27 cellular contexts compared by ENCODE assay signal in genomic region chrX:136189222-136189621, GRCh38. TPM values are rescaled to one million over a fixed set of nuclear protein-coding genes. Genes with fewer than 3 reads are reported as not detected.
DNase-seq lines count a peak whose midpoint lies in the region; ATAC-seq and TF ChIP-seq lines count a peak whose summit lies in the region.
"Had no signal": no experiment of that assay in that cellular context is flagged by ENCODE, and none has a peak within 500 bp of the region (broad histone marks: within the 10 kb centered on the region; RNA-seq: fewer than 3 reads in every experiment).

No MANE protein-coding gene starts in this region.

- TF ChIP-seq CTCF in coronary artery (IDR thresholded peaks at IDR 0.05): no peak
- peak in 1 of 5 experiments; percentile 27 for TF ChIP-seq CTCF in gastrocnemius medialis (IDR thresholded peaks at IDR 0.05 in 4 of 5, conservative IDR thresholded peaks at IDR 0.05 in 1 of 5)

- no peaks in the 10 kb centered on the region for H3K27me3 ChIP-seq in gastrocnemius medialis
- H3K27me3 ChIP-seq in effector memory CD4-positive, alpha-beta T cell (replicated peaks; ENCODE audit: control insufficient read depth, insufficient read depth, low read length, poor library complexity, severe bottlenecking): no peaks in the 10 kb centered on the region
- H3K27me3 ChIP-seq: neutrophil, upper lobe of right lung had no signal

- H3K36me3 ChIP-seq in gastrocnemius medialis: no peaks in the 10 kb centered on the region
- no peaks in the 10 kb centered on the region for H3K36me3 ChIP-seq in effector memory CD4-positive, alpha-beta T cell (ENCODE audit: control insufficient read depth, insufficient read depth, low read length)
- H3K36me3 ChIP-seq: neutrophil, upper lobe of right lung had no signal

- ATAC-seq in left ventricle myocardium superior (peak; percentile 49), gastrocnemius medialis (no peak)
- ATAC-seq: upper lobe of right lung had no signal

- intact Hi-C loops in left ventricle myocardium superior (cut with micrococcal nuclease) (no loop called here), gastrocnemius medialis (cut with DNase I; ENCODE audit: low total_unique reads) (loop anchor here (5.0 kb wide), 1 partner anchor 578 kb away; no protein-coding TSS in a partner anchor)

- in situ Hi-C loops in gastrocnemius medialis (cut with MboI; ENCODE audit: low sequenced_read_pairs in 4 of 4): no loop called here

- no peaks in the 10 kb centered on the region for H3K9me3 ChIP-seq in gastrocnemius medialis
- H3K9me3 ChIP-seq in effector memory CD4-positive, alpha-beta T cell (ENCODE audit: control insufficient read depth, low read length): no peaks in the 10 kb centered on the region
- H3K9me3 ChIP-seq: neutrophil, upper lobe of right lung had no signal

- H3K4me1 ChIP-seq in gastrocnemius medialis: peaks cover 60 to 69% of the 10 kb centered on the region in 2 donors
- H3K4me1 ChIP-seq in effector memory CD4-positive, alpha-beta T cell (ENCODE audit: control insufficient read depth, insufficient read depth, low read length, poor library complexity, severe bottlenecking): peaks cover 8% of the 10 kb centered on the region

- H3K4me3 ChIP-seq in coronary artery (no peak overlapping the region), gastrocnemius medialis (no peak overlapping the region)
- H3K4me3 ChIP-seq in effector memory CD4-positive, alpha-beta T cell (ENCODE audit: insufficient read depth, low read depth, low read length, poor library complexity, severe bottlenecking): no peak overlapping the region
- H3K4me3 ChIP-seq: SK-N-MC, upper lobe of right lung had no signal

- no peak for TF ChIP-seq POLR2A in gastrocnemius medialis (IDR thresholded peaks at IDR 0.05)

- peak overlapping the region; percentile 18 to 75 for H3K27ac ChIP-seq in coronary artery
- H3K27ac ChIP-seq in gastrocnemius medialis: peak overlapping the region; percentile 84 to 92 (median 84)
- no peak overlapping the region for H3K27ac ChIP-seq in effector memory CD4-positive, alpha-beta T cell (ENCODE audit: insufficient read depth, low read length, poor library complexity, severe bottlenecking)
- H3K27ac ChIP-seq: neutrophil, SK-N-MC, upper lobe of right lung, VCaP had no signal

- DNase-seq in M059J (ENCODE audit: low read depth) (peak; percentile 26), coronary artery (ENCODE audit: low spot score) (no peak), left ventricle myocardium superior (peak; percentile 58), gastrocnemius medialis (no peak), GDM1 (lab: John Stamatoyannopoulos, UW) (no peak), NCI-H2227 treated with DMSO at 0.1 percent for 48 hours (lab: John Stamatoyannopoulos, UW) (no peak), NCI-H1092 (lab: John Stamatoyannopoulos, UW) (no peak)
- no peak for DNase-seq in effector memory CD4-positive, alpha-beta T cell
- DNase-seq: activated CD4-positive, alpha-beta T cell treated with anti-CD3 and anti-CD28 coated beads, Interleukin-2, amount 10 ng/mL, durations not matched to agents 24 days and 14 days; activated naive CD4-positive, alpha-beta T cell treated with anti-CD3 and anti-CD28 coated beads, Interleukin-2, amount 50 U/mL, for 16 hours; AML-193; anterior cingulate cortex; CD4-positive, alpha-beta memory T cell; central memory CD4-positive, alpha-beta T cell; DMS 273 treated with DMSO at 0.1 percent for 48 hours; erythroblast; H7; mesenchymal stem cell; NCI-H1048; NCI-H187 treated with DMSO at 0.1 percent for 48 hours; NCI-H774; RPMI8226; stimulated activated naive CD4-positive, alpha-beta T cell treated with Interleukin-2 at 50 U/mL for 16 hours; upper lobe of right lung had no signal

RNA-seq across cellular contexts. Expression of gene FHL1, which starts 41.9 kb away (rescaled TPM):
- total RNA-seq in M059J (2014; rRNA removed; shearing (Covaris generic)): 828 and 1,058 TPM in 2 replicates
- total RNA-seq in left ventricle myocardium superior (772 TPM), gastrocnemius medialis (1,000 to 10,000 TPM; 2,023 to 8,069 (median 7,102) TPM)

Comparison
In these comparisons a context has a peak if more than half of its experiments do, and no peak if none do; other contexts are left out.
1. DNase-seq: peak in M059J (single experiment) and left ventricle myocardium superior (single experiment); none in coronary artery (single experiment), gastrocnemius medialis (0 of 2), effector memory CD4-positive, alpha-beta T cell (0 of 3), GDM1 (single experiment), NCI-H2227 treated with DMSO at 0.1 percent for 48 hours (single experiment) and NCI-H1092 (single experiment).